ENCODE assay signal across 23 cellular contexts in genomic region chr16:84869464-84869863, GRCh38.
"Had no signal": no experiment of that assay in that cellular context is flagged by ENCODE, and none has a peak within 500 bp of the region (broad histone marks: within the 10 kb centered on the region; RNA-seq: fewer than 3 reads in every experiment).

No MANE protein-coding gene starts in this region.

- H3K9me3 Mint-ChIP-seq: activated CD4-positive, alpha-beta memory T cell treated with anti-CD3 and anti-CD28 coated beads for 36 hours; activated CD4-positive, alpha-beta T cell treated with anti-CD3 and anti-CD28 coated beads, Interleukin-2, amount 10 ng/mL, durations not matched to agents 7 days and 5 days; activated naive CD4-positive, alpha-beta T cell treated with anti-CD3 and anti-CD28 coated beads, Interleukin-2, amount 50 U/mL, for 72 hours; activated naive CD8-positive, alpha-beta T cell treated with anti-CD3 and anti-CD28 coated beads, Interleukin-2, amount 50 U/mL, for 24 hours; activated T-cell treated with anti-CD3 and anti-CD28 coated beads, Interleukin-2, amount 50 U/mL, for 4 hours had no signal

- ATAC-seq: activated naive CD4-positive, alpha-beta T cell treated with anti-CD3 and anti-CD28 coated beads, Interleukin-2, amount 50 U/mL, for 72 hours; activated naive CD8-positive, alpha-beta T cell treated with anti-CD3 and anti-CD28 coated beads, Interleukin-2, amount 50 U/mL, for 24 hours; activated T-cell treated with anti-CD3 and anti-CD28 coated beads, Interleukin-2, amount 50 U/mL, for 4 hours; T-helper 17 cell had no signal

- H3K27ac ChIP-seq: PC-9 had no signal

- H3K36me3 Mint-ChIP-seq: activated CD4-positive, alpha-beta memory T cell treated with anti-CD3 and anti-CD28 coated beads for 36 hours; activated naive CD4-positive, alpha-beta T cell treated with anti-CD3 and anti-CD28 coated beads, Interleukin-2, amount 50 U/mL, for 72 hours; brain had no signal

- H3K4me3 ChIP-seq: K562, PC-9 had no signal

- H3K27me3 Mint-ChIP-seq: activated CD4-positive, alpha-beta memory T cell treated with anti-CD3 and anti-CD28 coated beads for 36 hours; activated naive CD8-positive, alpha-beta T cell treated with anti-CD3 and anti-CD28 coated beads, Interleukin-2, amount 50 U/mL, for 24 hours; T-helper 17 cell had no signal

- DNase-seq: activated CD4-positive, alpha-beta memory T cell treated with anti-CD3 and anti-CD28 coated beads for 36 hours; activated CD4-positive, alpha-beta T cell treated with anti-CD3 and anti-CD28 coated beads, Interleukin-2, amount 10 ng/mL, durations not matched to agents 7 days and 5 days; activated CD4-positive, CD25-positive, alpha-beta regulatory T cell; activated CD8-positive, alpha-beta memory T cell treated with anti-CD3 and anti-CD28 coated beads for 24 hours; activated effector memory CD4-positive, alpha-beta T cell treated with anti-CD3 and anti-CD28 coated beads, Interleukin-2, amount 50 U/mL, for 16 hours; activated naive CD4-positive, alpha-beta T cell treated with Interleukin-2 at 50 U/mL for 16 hours; activated naive CD8-positive, alpha-beta T cell treated with anti-CD3 and anti-CD28 coated beads, Interleukin-2, amount 50 U/mL, for 24 hours; activated T-cell treated with anti-CD3 and anti-CD28 coated beads, Interleukin-2, amount 50 U/mL, for 4 hours; Karpas-422; MM.1S; NCI-H1105; NCI-H1436; NCI-H187 treated with DMSO at 0.1 percent for 48 hours; NCI-H2227 treated with DMSO at 0.1 percent for 48 hours; NCI-H524 treated with DMSO at 0.1 percent for 48 hours; NCI-H748 treated with DMSO at 0.1 percent for 48 hours; PC-9; SIG-M5; T-helper 17 cell; T-helper 9 cell had no signal

- H3K4me1 Mint-ChIP-seq: activated CD4-positive, alpha-beta T cell treated with anti-CD3 and anti-CD28 coated beads, Interleukin-2, amount 10 ng/mL, durations not matched to agents 7 days and 5 days; activated naive CD8-positive, alpha-beta T cell treated with anti-CD3 and anti-CD28 coated beads, Interleukin-2, amount 50 U/mL, for 24 hours had no signal

- H3K4me3 Mint-ChIP-seq: activated CD4-positive, alpha-beta memory T cell treated with anti-CD3 and anti-CD28 coated beads for 36 hours; activated CD4-positive, alpha-beta T cell treated with anti-CD3 and anti-CD28 coated beads, Interleukin-2, amount 10 ng/mL, durations not matched to agents 7 days and 5 days; activated naive CD8-positive, alpha-beta T cell treated with anti-CD3 and anti-CD28 coated beads, Interleukin-2, amount 50 U/mL, for 24 hours; activated T-cell treated with anti-CD3 and anti-CD28 coated beads, Interleukin-2, amount 50 U/mL, for 4 hours; brain; T-helper 17 cell had no signal

- H3K27ac Mint-ChIP-seq: activated CD4-positive, alpha-beta memory T cell treated with anti-CD3 and anti-CD28 coated beads for 36 hours; activated CD4-positive, alpha-beta T cell treated with anti-CD3 and anti-CD28 coated beads, Interleukin-2, amount 10 ng/mL, durations not matched to agents 7 days and 5 days; activated naive CD4-positive, alpha-beta T cell treated with anti-CD3 and anti-CD28 coated beads, Interleukin-2, amount 50 U/mL, for 72 hours; activated naive CD8-positive, alpha-beta T cell treated with anti-CD3 and anti-CD28 coated beads, Interleukin-2, amount 50 U/mL, for 24 hours; T-helper 17 cell had no signal
